In the genomic region with DNA sequence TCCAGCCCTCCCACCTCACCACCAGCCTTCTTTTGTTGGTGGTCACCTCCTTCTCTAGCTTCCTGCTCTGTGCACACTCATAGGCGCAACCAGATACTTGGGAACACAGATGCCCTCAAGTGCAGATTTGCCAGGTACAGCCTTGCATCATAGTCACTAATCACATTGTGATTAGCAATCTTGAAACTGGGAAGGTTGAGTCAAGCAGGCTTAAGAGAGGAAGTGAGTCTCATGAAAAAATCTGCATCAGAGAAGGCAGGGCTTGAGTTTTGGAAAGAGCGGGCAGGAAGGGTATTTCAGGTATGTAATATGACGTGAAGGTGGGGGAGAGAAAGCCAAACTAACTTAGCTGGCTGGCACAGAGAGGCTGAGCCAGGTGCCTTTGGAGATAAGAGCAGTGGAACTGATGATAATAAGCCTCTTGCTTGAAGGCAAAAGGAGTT, we compare ENCODE assay signal across 8 cellular contexts. TPM values are rescaled to one million over a fixed set of nuclear protein-coding genes. Genes with fewer than 3 reads are reported as not detected.
A peak's percentile ranks its signal among the peaks of the same experiment; 100 is the strongest.
DNase-seq lines count a peak whose midpoint lies in the region; ATAC-seq and TF ChIP-seq lines count a peak whose summit lies in the region.

No MANE protein-coding gene starts in this region.

- H3K9ac ChIP-seq in KMS-11, result no peak overlapping the region

- H2AFZ ChIP-seq in KMS-11 (ENCODE audit: low read depth), result peak overlapping the region; percentile 22; the same call in 1 of the 2 replicates

- no peaks in the 10 kb centered on the region for H3K27me3 Mint-ChIP-seq in natural killer cell treated with Interleukin-12 subunit alpha and Interleukin-12 subunit beta and Interleukin-15 and Interleukin-18, amount 100 ng/mL, for 72 hours
- H3K27me3 Mint-ChIP-seq in Caco-2 (ENCODE audit: insufficient read depth, unreplicated experiment), result no peaks in the 10 kb centered on the region

- 0 out of 2 replicates have a peak overlapping the region, but pooled peaks have one; percentile 5 for H3K4me3 ChIP-seq in GM06990 (replicated peaks; ENCODE audit: low read depth, low read length)
- H3K4me3 ChIP-seq in KMS-11 (IDR thresholded peaks at IDR 0.05; ENCODE audit: insufficient read depth, low read depth, low read length), result no peak overlapping the region
- no peak overlapping the region for H3K4me3 ChIP-seq in Caco-2 (ENCODE audit: low read depth, low read length)

- peak; percentile 73 for DNase-seq in GM06990 (ENCODE audit: extremely low read depth, insufficient read length)
- peak; percentile 52 for DNase-seq in activated T-cell treated with anti-CD3 and anti-CD28 coated beads for 24 hours (ENCODE audit: low read depth)
- peak; percentile 59 for DNase-seq in natural killer cell treated with Interleukin-12 subunit alpha and Interleukin-12 subunit beta and Interleukin-15 and Interleukin-18, amount 100 ng/mL, for 72 hours (ENCODE audit: low spot score)
- no peak for DNase-seq in Caco-2
- DNase-seq in HuH-7.5 (ENCODE audit: low spot score), result no peak
- DNase-seq in LoVo (ENCODE audit: low spot score), result no peak

- no peaks in the 10 kb centered on the region for H4K20me1 ChIP-seq in KMS-11 (ENCODE audit: insufficient read depth)

- CTCF ChIA-PET in Caco-2 (lab: Charles Lee), result interaction anchor here (0.7 kb wide), 1 partner anchor 85 kb away, joined by 9 read pairs; no protein-coding TSS in a partner anchor

- H3K36me3 Mint-ChIP-seq in natural killer cell treated with Interleukin-12 subunit alpha and Interleukin-12 subunit beta and Interleukin-15 and Interleukin-18, amount 100 ng/mL, for 72 hours, result no peaks in the 10 kb centered on the region
- no peaks in the 10 kb centered on the region for H3K36me3 Mint-ChIP-seq in Caco-2 (ENCODE audit: insufficient read depth, unreplicated experiment)

- peak; percentile 50 for ATAC-seq in GM21447 (IDR thresholded peaks at IDR 0.05; ENCODE audit: unreplicated experiment)
- peak; percentile 34 to 49 for ATAC-seq in natural killer cell treated with Interleukin-12 subunit alpha and Interleukin-12 subunit beta and Interleukin-15 and Interleukin-18, amount 100 ng/mL, for 72 hours

- H3K36me3 ChIP-seq in GM06990 (ENCODE audit: control insufficient read depth, insufficient read depth, low read length) (peaks cover 5% of the 10 kb centered on the region), KMS-11 (ENCODE audit: insufficient read depth) (no peaks in the 10 kb centered on the region), Caco-2 (ENCODE audit: control insufficient read depth, insufficient read depth, low read length) (no peaks in the 10 kb centered on the region)

- peaks cover 28% of the 10 kb centered on the region for H3K4me1 ChIP-seq in KMS-11 (ENCODE audit: low read depth, poor library complexity, severe bottlenecking)
- peaks cover 5% of the 10 kb centered on the region for H3K4me1 ChIP-seq in Caco-2

- no TSS peak for BruUV-seq in Caco-2 (replicated peaks; lab: Mats Ljungman, UMichigan)

- peak overlapping the region; percentile 38; the same call in 1 of the 2 replicates for H3K27ac ChIP-seq in KMS-11

- intact Hi-C loops in Caco-2 (cut with micrococcal nuclease; ENCODE audit: unreplicated experiment), result no loop called here

- peak overlapping the region; percentile 27; the same call in 1 of the 2 replicates for H3K4me2 ChIP-seq in KMS-11

- H3K27ac Mint-ChIP-seq in natural killer cell treated with Interleukin-12 subunit alpha and Interleukin-12 subunit beta and Interleukin-15 and Interleukin-18, amount 100 ng/mL, for 72 hours, result peak overlapping the region; percentile 87 to 92
- no peak overlapping the region for H3K27ac Mint-ChIP-seq in Caco-2 (ENCODE audit: unreplicated experiment)

- no peaks in the 10 kb centered on the region for H3K9me3 ChIP-seq in Caco-2

- H3K4me3 Mint-ChIP-seq in natural killer cell treated with Interleukin-12 subunit alpha and Interleukin-12 subunit beta and Interleukin-15 and Interleukin-18, amount 100 ng/mL, for 72 hours, result peak overlapping the region; percentile 27
- H3K4me3 Mint-ChIP-seq in Caco-2 (ENCODE audit: unreplicated experiment), result no peak overlapping the region

- no peaks in the 10 kb centered on the region for H3K9me3 Mint-ChIP-seq in natural killer cell treated with Interleukin-12 subunit alpha and Interleukin-12 subunit beta and Interleukin-15 and Interleukin-18, amount 100 ng/mL, for 72 hours
- no peaks in the 10 kb centered on the region for H3K9me3 Mint-ChIP-seq in Caco-2 (ENCODE audit: unreplicated experiment)

- POLR2A ChIA-PET in Caco-2 (lab: Charles Lee), result no interaction called here

- H3K79me2 ChIP-seq in KMS-11 (ENCODE audit: insufficient read depth, low read depth), result no peaks in the 10 kb centered on the region

- H3K27me3 ChIP-seq in GM06990 (replicated peaks; ENCODE audit: control insufficient read depth, insufficient read depth, low read length), result no peaks in the 10 kb centered on the region
- no peaks in the 10 kb centered on the region for H3K27me3 ChIP-seq in KMS-11 (ENCODE audit: insufficient read depth, low read depth)
- H3K27me3 ChIP-seq in Caco-2 (replicated peaks; ENCODE audit: control insufficient read depth, insufficient read depth, low read length), result no peaks in the 10 kb centered on the region

- TF ChIP-seq CTCF in GM06990 (IDR thresholded peaks at IDR 0.05; ENCODE audit: insufficient read depth, low read length, poor library complexity, severe bottlenecking), result no peak
- no peak for TF ChIP-seq CTCF in KMS-11 (conservative IDR thresholded peaks at IDR 0.05; ENCODE audit: low read depth, low read length)
- no peak for TF ChIP-seq CTCF in Caco-2 (IDR thresholded peaks at IDR 0.05; ENCODE audit: insufficient read depth in 1 of 2, low read depth in 1 of 2, low read length in 1 of 2, severe bottlenecking in 1 of 2, unreplicated experiment in 1 of 2)

- peaks cover 45 to 61% of the 10 kb centered on the region in 2 donors for H3K4me1 Mint-ChIP-seq in natural killer cell treated with Interleukin-12 subunit alpha and Interleukin-12 subunit beta and Interleukin-15 and Interleukin-18, amount 100 ng/mL, for 72 hours (ENCODE audit: low read depth in 2 of 2)
- H3K4me1 Mint-ChIP-seq in Caco-2 (ENCODE audit: low read depth, unreplicated experiment), result peaks cover 11% of the 10 kb centered on the region

RNA-seq across cellular contexts. Expression of a gene that starts 2.7 kb away (rescaled TPM):
- 10 to 100 TPM; 37.6 to 47.5 TPM for total RNA-seq in natural killer cell treated with Interleukin-12 subunit alpha and Interleukin-12 subunit beta and Interleukin-15 and Interleukin-18, amount 100 ng/mL, for 72 hours
- 27.1 and 30.4 TPM in 2 replicates for total RNA-seq in Caco-2 (2022)

RNA-seq across cellular contexts. Expression of a gene that starts 11.1 kb away (rescaled TPM):
- 1 to 10 TPM; 2.5 to 8.7 TPM for total RNA-seq in natural killer cell treated with Interleukin-12 subunit alpha and Interleukin-12 subunit beta and Interleukin-15 and Interleukin-18, amount 100 ng/mL, for 72 hours
- 5.9 and 6.1 TPM in 2 replicates for total RNA-seq in Caco-2 (2022)

RNA-seq across cellular contexts. Expression of a gene that starts 25.5 kb away (rescaled TPM):
- total RNA-seq in natural killer cell treated with Interleukin-12 subunit alpha and Interleukin-12 subunit beta and Interleukin-15 and Interleukin-18, amount 100 ng/mL, for 72 hours, result 10 to 100 TPM; 15.6 to 17.4 TPM
- total RNA-seq in Caco-2 (2022), result 15.6 and 18.1 TPM in 2 replicates

RNA-seq across cellular contexts. Expression of a gene that starts 25.5 kb away (rescaled TPM):
- total RNA-seq in natural killer cell treated with Interleukin-12 subunit alpha and Interleukin-12 subunit beta and Interleukin-15 and Interleukin-18, amount 100 ng/mL, for 72 hours, result 10 to 100 TPM; 38.5 to 59.0 TPM
- total RNA-seq in Caco-2 (2022), result 35.1 and 38.3 TPM in 2 replicates

RNA-seq across cellular contexts. Expression of a gene that starts 31.7 kb away (rescaled TPM):
- 100 to 1,000 TPM in 1 of 2 donors, 10 to 100 TPM in 1; 77.7 to 103 TPM for total RNA-seq in natural killer cell treated with Interleukin-12 subunit alpha and Interleukin-12 subunit beta and Interleukin-15 and Interleukin-18, amount 100 ng/mL, for 72 hours
- total RNA-seq in Caco-2 (2022), result 33.4 and 34.4 TPM in 2 replicates

Comparison
In these comparisons a context has a peak if more than half of its experiments do, and no peak if none do; other contexts are left out.
1. DNase-seq: peak in GM06990 (single experiment), activated T-cell treated with anti-CD3 and anti-CD28 coated beads for 24 hours (single experiment) and natural killer cell treated with Interleukin-12 subunit alpha and Interleukin-12 subunit beta and Interleukin-15 and Interleukin-18, amount 100 ng/mL, for 72 hours (single experiment); none in Caco-2 (0 of 2), HuH-7.5 (single experiment) and LoVo (single experiment).